9 cellular contexts compared by ENCODE assay signal in the genomic region with DNA sequence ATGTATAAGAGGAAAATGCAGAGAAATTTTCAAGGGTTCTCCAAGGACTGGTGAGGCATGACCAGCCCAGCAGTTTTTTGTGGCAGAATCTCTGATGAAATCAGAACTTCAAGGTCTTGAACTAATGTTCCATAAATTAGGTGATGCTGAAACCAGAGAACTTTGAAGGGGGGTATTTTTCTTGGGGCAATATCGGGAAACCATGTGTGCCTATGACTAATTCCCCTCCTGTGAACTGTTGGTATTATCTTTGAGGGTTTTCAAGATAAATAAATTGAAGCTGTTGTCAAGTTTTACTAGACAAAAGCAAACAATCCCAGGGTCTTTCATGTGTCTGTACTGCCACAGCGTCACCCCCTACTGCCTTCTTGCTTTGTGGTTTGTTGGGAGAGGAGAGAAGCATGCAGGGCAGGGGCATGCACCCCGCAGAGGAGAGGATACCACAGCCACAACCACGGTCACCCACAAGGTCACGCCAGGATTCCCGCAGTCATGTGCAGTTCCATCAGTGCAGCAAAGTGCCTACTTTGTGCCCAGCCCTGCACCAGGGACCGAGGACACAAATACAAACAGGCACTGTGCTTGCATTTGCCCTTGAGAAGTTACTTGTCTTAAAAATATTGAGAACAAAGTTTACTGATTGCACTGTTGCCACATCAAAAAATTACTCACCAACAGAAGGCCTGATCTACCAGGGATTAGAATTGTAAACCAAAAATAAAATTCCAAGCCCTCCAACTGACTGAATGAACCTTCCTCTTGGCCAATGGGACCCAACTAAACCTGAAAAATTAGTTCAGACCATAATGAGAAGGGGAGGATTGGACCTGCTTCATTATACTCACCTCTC.
DNase-seq lines count a peak whose midpoint lies in the region; ATAC-seq and TF ChIP-seq lines count a peak whose summit lies in the region.
"Had no signal": no experiment of that assay in that cellular context is flagged by ENCODE, and none has a peak within 500 bp of the region (broad histone marks: within the 10 kb centered on the region; RNA-seq: fewer than 3 reads in every experiment).

No MANE protein-coding gene starts in this region.

- intact Hi-C loops in CD14-positive monocyte (cut with micrococcal nuclease) = no loop called here

- H3K27me3 ChIP-seq in AG04450 (ENCODE audit: control insufficient read depth, insufficient read depth, low read length) = no peaks in the 10 kb centered on the region

- TF ChIP-seq CTCF in AG04450 (IDR thresholded peaks at IDR 0.05; ENCODE audit: low read depth, low read length) = no peak
- peak; percentile 21; the same call in 1 of the 2 replicates for TF ChIP-seq CTCF in HEK293 (tag by site-specific recombination; IDR thresholded peaks at IDR 0.05)
- TF ChIP-seq CTCF in fibroblast of the aortic adventitia (IDR thresholded peaks at IDR 0.05; ENCODE audit: insufficient read depth, low read length) = no peak
- no peak for TF ChIP-seq CTCF in CD14-positive monocyte (IDR thresholded peaks at IDR 0.05)

- no peak for DNase-seq in AG04450 (ENCODE audit: low read depth, low spot score)
- DNase-seq in T-helper 2 cell treated with Interferon-gamma antibody and Interleukin-4, amounts not matched to agents 5 μg/mL and 100 μg/mL, for 36 hours (ENCODE audit: low spot score) = peak; percentile 8
- DNase-seq in fibroblast of the aortic adventitia (ENCODE audit: low read depth) = peak; percentile 77
- DNase-seq in SKM-1 treated with dmso at 0.1 percent for 144 hours (lab: John Stamatoyannopoulos, UW; ENCODE audit: unreplicated experiment) = no peak
- DNase-seq in CD14-positive monocyte (ENCODE audit: low spot score) = no peak

- peaks cover 4% of the 10 kb centered on the region for H3K27me3 Mint-ChIP-seq in T-helper 2 cell treated with Interferon-gamma antibody and Interleukin-4, amounts not matched to agents 5 μg/mL and 100 μg/mL, for 36 hours (ENCODE audit: low read depth)
- H3K27me3 Mint-ChIP-seq in CD14-positive monocyte (ENCODE audit: low read depth in 3 of 3) = peaks cover 0 to 2% (median 1%) of the 10 kb centered on the region in 3 donors

- peaks cover 41% of the 10 kb centered on the region for H3K4me1 Mint-ChIP-seq in T-helper 2 cell treated with Interferon-gamma antibody and Interleukin-4, amounts not matched to agents 5 μg/mL and 100 μg/mL, for 36 hours (ENCODE audit: low read depth)
- no peaks in the 10 kb centered on the region for H3K4me1 Mint-ChIP-seq in CD14-positive monocyte

- H3K27ac Mint-ChIP-seq in T-helper 2 cell treated with Interferon-gamma antibody and Interleukin-4, amounts not matched to agents 5 μg/mL and 100 μg/mL, for 36 hours = peak overlapping the region; percentile 24
- H3K27ac Mint-ChIP-seq in CD14-positive monocyte = no peak overlapping the region
- H3K27ac Mint-ChIP-seq: dendritic cell treated with granulocyte-macrophage colony-stimulating factor and Interleukin-4, amounts not matched to agents 40 ng/mL and 50 ng/mL, for 4 days had no signal

- peaks cover 6% of the 10 kb centered on the region for H3K36me3 Mint-ChIP-seq in T-helper 2 cell treated with Interferon-gamma antibody and Interleukin-4, amounts not matched to agents 5 μg/mL and 100 μg/mL, for 36 hours (ENCODE audit: low read depth)
- H3K36me3 Mint-ChIP-seq in CD14-positive monocyte = no peaks in the 10 kb centered on the region

- no peaks in the 10 kb centered on the region for H3K36me3 ChIP-seq in HEK293 (ENCODE audit: control insufficient read depth in 2 of 2, insufficient read depth in 1 of 2, low read length in 2 of 2)

- CTCF ChIA-PET in AG04450 (lab: Charles Lee) (no interaction called here), HEK293 (lab: Yijun Ruan, JAX) (no interaction called here)

- H3K4me3 ChIP-seq in AG04450 (ENCODE audit: low read depth, low read length) = no peak overlapping the region
- no peak overlapping the region for H3K4me3 ChIP-seq in HEK293 (ENCODE audit: low read depth, low read length)
- no peak overlapping the region for H3K4me3 ChIP-seq in fibroblast of the aortic adventitia (ENCODE audit: low read depth, low read length)

- H3K4me1 ChIP-seq in HEK293 (ENCODE audit: control insufficient read depth, insufficient read depth, low read length) = peaks cover 20% of the 10 kb centered on the region

- H3K9me3 Mint-ChIP-seq in T-helper 2 cell treated with Interferon-gamma antibody and Interleukin-4, amounts not matched to agents 5 μg/mL and 100 μg/mL, for 36 hours = peaks cover 6% of the 10 kb centered on the region
- peaks cover 0 to 2% (median 0%) of the 10 kb centered on the region in 7 donors for H3K9me3 Mint-ChIP-seq in CD14-positive monocyte
- H3K9me3 Mint-ChIP-seq: dendritic cell treated with granulocyte-macrophage colony-stimulating factor and Interleukin-4, amounts not matched to agents 40 ng/mL and 50 ng/mL, for 4 days had no signal

- ATAC-seq in GM18858 (IDR thresholded peaks at IDR 0.05; ENCODE audit: unreplicated experiment) (no peak), GM19023 (IDR thresholded peaks at IDR 0.05; ENCODE audit: unreplicated experiment) (no peak)

- no peaks in the 10 kb centered on the region; the same call in 1 of the 2 replicates for H3K9me3 ChIP-seq in AG04450 (ENCODE audit: control insufficient read depth, insufficient read depth, low read length)
- H3K9me3 ChIP-seq in HEK293 (ENCODE audit: control insufficient read depth, insufficient read depth, low read depth, low read length) = no peaks in the 10 kb centered on the region

- peak overlapping the region; percentile 47 for H3K4me3 Mint-ChIP-seq in T-helper 2 cell treated with Interferon-gamma antibody and Interleukin-4, amounts not matched to agents 5 μg/mL and 100 μg/mL, for 36 hours
- H3K4me3 Mint-ChIP-seq in CD14-positive monocyte = no peak overlapping the region
- H3K4me3 Mint-ChIP-seq: dendritic cell treated with granulocyte-macrophage colony-stimulating factor and Interleukin-4, amounts not matched to agents 40 ng/mL and 50 ng/mL, for 4 days had no signal

- H3K27ac ChIP-seq in AG04450 (ENCODE audit: low read depth, low read length) (peak overlapping the region; percentile 47), HEK293 (ENCODE audit: extremely low read depth, low read depth, low read length) (peak overlapping the region; percentile 84)

- POLR2A ChIA-PET in AG04450 (lab: Yijun Ruan, JAX) (no interaction called here), HEK293 (lab: Yijun Ruan, JAX) (interaction anchor here (1.7 kb wide), 1 partner anchor 15 kb away, joined by 12 read pairs; no protein-coding TSS in a partner anchor)

TF ChIP-seq in HEK293, 187 proteins besides CTCF, POLR2A, EP300 and RAD21 (continues in another document):
- TF ChIP-seq ZNF843 (tag by site-specific recombination; IDR thresholded peaks at IDR 0.05) (peak; percentile 99), ZXDB (tag by site-specific recombination; IDR thresholded peaks at IDR 0.05) (peak; percentile 94), ZNF202 (tag by site-specific recombination; IDR thresholded peaks at IDR 0.05; ENCODE audit: borderline replicate concordance) (no peak), ZNF423 (tag by site-specific recombination; IDR thresholded peaks at IDR 0.05) (peak; percentile 76), ZNF670 (tag by site-specific recombination; IDR thresholded peaks at IDR 0.05; ENCODE audit: low read depth) (no peak), ZIC2 (tag by site-specific recombination; IDR thresholded peaks at IDR 0.05) (peak; percentile 100), SCRT2 (tag by site-specific recombination; IDR thresholded peaks at IDR 0.05) (peak; percentile 91), ZNF692 (tag by site-specific recombination; IDR thresholded peaks at IDR 0.05) (peak; percentile 70), ZSCAN30 (tag by site-specific recombination; IDR thresholded peaks at IDR 0.05) (peak; percentile 41), ZNF23 (tag by site-specific recombination; IDR thresholded peaks at IDR 0.05; ENCODE audit: borderline replicate concordance) (no peak), FEZF1 (tag by site-specific recombination; IDR thresholded peaks at IDR 0.05) (peak; percentile 96)
- TF ChIP-seq, protein P1, sequence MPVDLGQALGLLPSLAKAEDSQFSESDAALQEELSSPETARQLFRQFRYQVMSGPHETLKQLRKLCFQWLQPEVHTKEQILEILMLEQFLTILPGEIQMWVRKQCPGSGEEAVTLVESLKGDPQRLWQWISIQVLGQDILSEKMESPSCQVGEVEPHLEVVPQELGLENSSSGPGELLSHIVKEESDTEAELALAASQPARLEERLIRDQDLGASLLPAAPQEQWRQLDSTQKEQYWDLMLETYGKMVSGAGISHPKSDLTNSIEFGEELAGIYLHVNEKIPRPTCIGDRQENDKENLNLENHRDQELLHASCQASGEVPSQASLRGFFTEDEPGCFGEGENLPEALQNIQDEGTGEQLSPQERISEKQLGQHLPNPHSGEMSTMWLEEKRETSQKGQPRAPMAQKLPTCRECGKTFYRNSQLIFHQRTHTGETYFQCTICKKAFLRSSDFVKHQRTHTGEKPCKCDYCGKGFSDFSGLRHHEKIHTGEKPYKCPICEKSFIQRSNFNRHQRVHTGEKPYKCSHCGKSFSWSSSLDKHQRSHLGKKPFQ (tag by site-specific recombination; IDR thresholded peaks at IDR 0.05) = peak; percentile 77
- TF ChIP-seq, protein P2, sequence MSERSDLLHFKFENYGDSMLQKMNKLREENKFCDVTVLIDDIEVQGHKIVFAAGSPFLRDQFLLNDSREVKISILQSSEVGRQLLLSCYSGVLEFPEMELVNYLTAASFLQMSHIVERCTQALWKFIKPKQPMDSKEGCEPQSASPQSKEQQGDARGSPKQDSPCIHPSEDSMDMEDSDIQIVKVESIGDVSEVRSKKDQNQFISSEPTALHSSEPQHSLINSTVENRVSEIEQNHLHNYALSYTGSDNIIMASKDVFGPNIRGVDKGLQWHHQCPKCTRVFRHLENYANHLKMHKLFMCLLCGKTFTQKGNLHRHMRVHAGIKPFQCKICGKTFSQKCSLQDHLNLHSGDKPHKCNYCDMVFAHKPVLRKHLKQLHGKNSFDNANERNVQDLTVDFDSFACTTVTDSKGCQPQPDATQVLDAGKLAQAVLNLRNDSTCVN (tag by site-specific recombination; optimal IDR thresholded peaks at IDR 0.05) = peak; percentile 24

Comparison
In these comparisons a context has a peak if more than half of its experiments do, and no peak if none do; other contexts are left out.
1. DNase-seq: peak in T-helper 2 cell treated with Interferon-gamma antibody and Interleukin-4, amounts not matched to agents 5 μg/mL and 100 μg/mL, for 36 hours (single experiment) and fibroblast of the aortic adventitia (single experiment); none in AG04450 (single experiment), SKM-1 treated with dmso at 0.1 percent for 144 hours (single experiment) and CD14-positive monocyte (single experiment).